32 cellular contexts compared by ENCODE assay signal in genomic region chr11:112809429-112809828, GRCh38.
"Had no signal": no experiment of that assay in that cellular context is flagged by ENCODE, and none has a peak within 500 bp of the region (broad histone marks: within the 10 kb centered on the region; RNA-seq: fewer than 3 reads in every experiment).

No MANE protein-coding gene starts in this region.

- H3K4me3 ChIP-seq: MG63, Peyer's patch, SJSA1 had no signal

- ATAC-seq: activated CD4-positive, alpha-beta T cell treated with anti-CD3 and anti-CD28 coated beads for 36 hours; activated CD4-positive, CD25-positive, alpha-beta regulatory T cell treated with anti-CD3 and anti-CD28 coated beads, Interleukin-2, amount 50 U/mL, for 24 hours; HepG2; PC-3; WTC11 had no signal

- H3K36me3 ChIP-seq: brain microvascular endothelial cell, MG63, Peyer's patch, SJSA1 had no signal

- DNase-seq: activated CD4-positive, alpha-beta memory T cell treated with anti-CD3 and anti-CD28 coated beads for 36 hours; activated CD4-positive, alpha-beta T cell treated with anti-CD3 and anti-CD28 coated beads for 36 hours; activated CD4-positive, alpha-beta T cell treated with anti-CD3 and anti-CD28 coated beads, Interleukin-2, amount 50 U/mL, for 1 hour; activated CD8-positive, alpha-beta memory T cell treated with anti-CD3 and anti-CD28 coated beads, Interleukin-2, amount 50 U/mL, for 4 hours; activated effector memory CD4-positive, alpha-beta T cell treated with Interleukin-2 at 50 U/mL for 16 hours; activated naive CD4-positive, alpha-beta T cell treated with anti-CD3 and anti-CD28 coated beads, Interleukin-2, amount 50 U/mL, for 16 hours; activated naive CD8-positive, alpha-beta T cell treated with anti-CD3 and anti-CD28 coated beads for 36 hours; activated T-cell treated with anti-CD3 and anti-CD28 coated beads, Interleukin-2, amount 50 U/mL, for 48 hours; amniotic stem cell; aorta; brain microvascular endothelial cell; Karpas-422; KBM-7; MG63; MV-4-11; NCI-H1092; NCI-H1436 treated with DMSO at 0.1 percent for 48 hours; NCI-H1694 treated with DMSO at 0.1 percent for 48 hours; NCI-H2029; NCI-H510A; NCI-H526; NCI-H82; NK-92 treated with Interleukin-12 subunit alpha and Interleukin-12 subunit beta, amount 100 ng/mL, for 24 hours; PC-3; Peyer's patch; RPMI8226; SHP77 treated with DMSO at 0.1 percent for 48 hours; SK-N-SH had no signal

- H3K9ac ChIP-seq: SK-N-SH had no signal

- H3K27ac ChIP-seq: brain microvascular endothelial cell, Peyer's patch, SJSA1 had no signal

- H3K9me3 ChIP-seq: MG63, SJSA1, SK-N-SH had no signal

- H3K4me1 ChIP-seq: Peyer's patch, SJSA1 had no signal

- H3K27me3 ChIP-seq: brain microvascular endothelial cell, MG63, Peyer's patch, SJSA1 had no signal
